In the genomic region with DNA sequence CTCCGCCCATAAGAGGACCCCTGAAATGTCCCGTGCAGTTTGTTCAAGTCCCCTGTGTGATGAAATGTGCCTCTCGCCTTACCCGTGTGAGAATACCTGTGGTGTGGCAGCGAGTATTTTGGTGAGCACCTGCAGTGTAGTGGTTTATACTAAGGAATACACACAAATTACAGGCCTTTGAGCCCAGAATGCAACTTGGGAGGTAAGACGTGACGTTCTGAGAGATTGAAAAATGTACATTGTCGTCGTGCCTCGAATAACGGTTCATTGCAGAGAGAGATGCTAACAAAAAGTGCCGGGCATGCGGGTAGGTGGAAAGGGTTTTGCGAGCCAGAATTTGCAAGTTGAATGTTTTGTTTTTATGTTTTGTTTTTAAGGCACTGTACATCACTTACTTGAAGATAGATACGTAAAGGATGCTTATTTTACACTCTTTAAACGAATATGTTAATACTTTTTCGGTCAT, we compare ENCODE assay signal across 1 cellular context.
TF ChIP-seq lines count a peak whose summit lies in the region.

No MANE protein-coding gene starts in this region.

TF ChIP-seq in GM23338, 12 proteins besides CTCF, POLR2A, EP300 and RAD21 (continued from another document):
- TF ChIP-seq, protein P1, sequence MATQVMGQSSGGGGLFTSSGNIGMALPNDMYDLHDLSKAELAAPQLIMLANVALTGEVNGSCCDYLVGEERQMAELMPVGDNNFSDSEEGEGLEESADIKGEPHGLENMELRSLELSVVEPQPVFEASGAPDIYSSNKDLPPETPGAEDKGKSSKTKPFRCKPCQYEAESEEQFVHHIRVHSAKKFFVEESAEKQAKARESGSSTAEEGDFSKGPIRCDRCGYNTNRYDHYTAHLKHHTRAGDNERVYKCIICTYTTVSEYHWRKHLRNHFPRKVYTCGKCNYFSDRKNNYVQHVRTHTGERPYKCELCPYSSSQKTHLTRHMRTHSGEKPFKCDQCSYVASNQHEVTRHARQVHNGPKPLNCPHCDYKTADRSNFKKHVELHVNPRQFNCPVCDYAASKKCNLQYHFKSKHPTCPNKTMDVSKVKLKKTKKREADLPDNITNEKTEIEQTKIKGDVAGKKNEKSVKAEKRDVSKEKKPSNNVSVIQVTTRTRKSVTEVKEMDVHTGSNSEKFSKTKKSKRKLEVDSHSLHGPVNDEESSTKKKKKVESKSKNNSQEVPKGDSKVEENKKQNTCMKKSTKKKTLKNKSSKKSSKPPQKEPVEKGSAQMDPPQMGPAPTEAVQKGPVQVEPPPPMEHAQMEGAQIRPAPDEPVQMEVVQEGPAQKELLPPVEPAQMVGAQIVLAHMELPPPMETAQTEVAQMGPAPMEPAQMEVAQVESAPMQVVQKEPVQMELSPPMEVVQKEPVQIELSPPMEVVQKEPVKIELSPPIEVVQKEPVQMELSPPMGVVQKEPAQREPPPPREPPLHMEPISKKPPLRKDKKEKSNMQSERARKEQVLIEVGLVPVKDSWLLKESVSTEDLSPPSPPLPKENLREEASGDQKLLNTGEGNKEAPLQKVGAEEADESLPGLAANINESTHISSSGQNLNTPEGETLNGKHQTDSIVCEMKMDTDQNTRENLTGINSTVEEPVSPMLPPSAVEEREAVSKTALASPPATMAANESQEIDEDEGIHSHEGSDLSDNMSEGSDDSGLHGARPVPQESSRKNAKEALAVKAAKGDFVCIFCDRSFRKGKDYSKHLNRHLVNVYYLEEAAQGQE (IDR thresholded peaks at IDR 0.05; ENCODE audit: unreplicated experiment): no peak
- TF ChIP-seq POLR2AphosphoS5 (IDR thresholded peaks at IDR 0.05; ENCODE audit: low read depth) (no peak), NANOG (IDR thresholded peaks at IDR 0.05; ENCODE audit: borderline replicate concordance) (no peak), JUNB (IDR thresholded peaks at IDR 0.05; ENCODE audit: unreplicated experiment) (no peak), EZH2 (IDR thresholded peaks at IDR 0.05; ENCODE audit: low read depth, unreplicated experiment) (no peak), ZNF331 (CRISPR knock-in tag; IDR thresholded peaks at IDR 0.05; ENCODE audit: low read depth) (no peak), STAT1 (IDR thresholded peaks at IDR 0.05; ENCODE audit: unreplicated experiment) (no peak)
- TF ChIP-seq, protein P2, sequence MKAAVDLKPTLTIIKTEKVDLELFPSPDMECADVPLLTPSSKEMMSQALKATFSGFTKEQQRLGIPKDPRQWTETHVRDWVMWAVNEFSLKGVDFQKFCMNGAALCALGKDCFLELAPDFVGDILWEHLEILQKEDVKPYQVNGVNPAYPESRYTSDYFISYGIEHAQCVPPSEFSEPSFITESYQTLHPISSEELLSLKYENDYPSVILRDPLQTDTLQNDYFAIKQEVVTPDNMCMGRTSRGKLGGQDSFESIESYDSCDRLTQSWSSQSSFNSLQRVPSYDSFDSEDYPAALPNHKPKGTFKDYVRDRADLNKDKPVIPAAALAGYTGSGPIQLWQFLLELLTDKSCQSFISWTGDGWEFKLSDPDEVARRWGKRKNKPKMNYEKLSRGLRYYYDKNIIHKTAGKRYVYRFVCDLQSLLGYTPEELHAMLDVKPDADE (IDR thresholded peaks at IDR 0.05): no peak
